8 cellular contexts compared by ENCODE assay signal in genomic region chr1:175000697-175001187, GRCh38. TPM values are rescaled to one million over a fixed set of nuclear protein-coding genes. Genes with fewer than 3 reads are reported as not detected.
DNase-seq lines count a peak whose midpoint lies in the region; ATAC-seq and TF ChIP-seq lines count a peak whose summit lies in the region.

No MANE protein-coding gene starts in this region.

- TF ChIP-seq CTCF in Panc1 (IDR thresholded peaks at IDR 0.05), result no peak
- TF ChIP-seq CTCF in esophagus squamous epithelium (IDR thresholded peaks at IDR 0.05), result no peak
- TF ChIP-seq CTCF in psoas muscle (IDR thresholded peaks at IDR 0.05), result no peak

- H3K4me1 ChIP-seq in Panc1 (ENCODE audit: control insufficient read depth, insufficient read depth, low read length) (peaks cover 23% of the 10 kb centered on the region), esophagus squamous epithelium (peaks cover 0 to 47% (median 12%) of the 10 kb centered on the region in 3 donors), psoas muscle (peaks cover 28% of the 10 kb centered on the region)

- DNase-seq in Panc1 (ENCODE audit: low read depth, low spot score) (no peak), esophagus squamous epithelium (lab: John Stamatoyannopoulos, UW) (no peak), psoas muscle (no peak), cortex of kidney (lab: John Stamatoyannopoulos, UW) (no peak), activated gamma-delta T cell treated with Interleukin-2 at 50 U/mL for 16 hours (no peak), SK-N-DZ (ENCODE audit: low spot score) (no peak)

- BruUV-seq in Panc1 (replicated peaks; lab: Mats Ljungman, UMichigan), result no TSS peak

- CTCF ChIA-PET in Panc1 (lab: Charles Lee), result no interaction called here

- H3K36me3 ChIP-seq in Panc1 (ENCODE audit: control insufficient read depth, insufficient read depth, low read length) (peaks cover 10% of the 10 kb centered on the region), esophagus squamous epithelium (peaks cover 0 to 8% (median 0%) of the 10 kb centered on the region in 3 donors), psoas muscle (ENCODE audit: insufficient read depth in 1 of 2, low read depth in 1 of 2) (peaks cover 0 to 15% of the 10 kb centered on the region in 2 donors)

- POLR2A ChIA-PET in Panc1 (lab: Charles Lee), result interaction anchor here (0.6 kb wide), 1 partner anchor 16 kb away, joined by 3 read pairs; no protein-coding TSS in a partner anchor

- H3K4me3 ChIP-seq in GM08714 (ENCODE audit: low read length), result peak overlapping the region; percentile 94
- peak overlapping the region; percentile 93 to 99 for H3K4me3 ChIP-seq in Panc1 (ENCODE audit: low read depth in 2 of 2, low read length in 2 of 2)
- peak overlapping the region; percentile 65 to 91 (median 88) for H3K4me3 ChIP-seq in esophagus squamous epithelium
- peak overlapping the region; percentile 89 for H3K4me3 ChIP-seq in psoas muscle

- H3K27ac ChIP-seq in Panc1 (ENCODE audit: low read length) (peak overlapping the region; percentile 97), esophagus squamous epithelium (peak overlapping the region; percentile 89 to 98 (median 96)), psoas muscle (peak overlapping the region; percentile 97)

- no peak for TF ChIP-seq POLR2A in esophagus squamous epithelium (IDR thresholded peaks at IDR 0.05)

- in situ Hi-C loops in Panc1 (cut with HindIII; ENCODE audit: low pct_unique_long_range_greater_than_20kb, low sequenced_read_pairs), result no loop called here

- intact Hi-C loops in Panc1 (cut with micrococcal nuclease; ENCODE audit: unreplicated experiment) (no loop called here), esophagus squamous epithelium (cut with DNase I) (no loop called here), psoas muscle (cut with DNase I) (no loop called here)

- H3K9me3 ChIP-seq in Panc1 (ENCODE audit: control insufficient read depth, insufficient read depth, low read depth, low read length) (no peaks in the 10 kb centered on the region), esophagus squamous epithelium (no peaks in the 10 kb centered on the region), psoas muscle (no peaks in the 10 kb centered on the region)

- H3K27me3 ChIP-seq in Panc1 (ENCODE audit: control insufficient read depth, insufficient read depth, low read length) (no peaks in the 10 kb centered on the region), esophagus squamous epithelium (no peaks in the 10 kb centered on the region), psoas muscle (ENCODE audit: insufficient read depth in 3 of 3, low read length in 2 of 3) (no peaks in the 10 kb centered on the region)

- no peak for ATAC-seq in Panc1
- no peak for ATAC-seq in psoas muscle
- no peak for ATAC-seq in GM19328 (IDR thresholded peaks at IDR 0.05; ENCODE audit: unreplicated experiment)

- 1 to 2% methylated on average over 5 of the region's 5 CpGs for WGBS in esophagus squamous epithelium, 2 donors
- 9 to 11% (median 11%) methylated on average over 5 of the region's 5 CpGs for WGBS in psoas muscle, 3 donors

RNA-seq across cellular contexts. Expression of gene CACYBP, which starts 1.0 kb away (rescaled TPM):
- total RNA-seq in Panc1 (2021; ENCODE audit: unreplicated experiment), result 137 TPM
- polyA plus RNA-seq in Panc1 (2012; ENCODE audit: insufficient read length), result 85.5 TPM
- 10 to 100 TPM; 66.9 to 92.5 (median 82.1) TPM for total RNA-seq in esophagus squamous epithelium
- total RNA-seq in psoas muscle, result 100 to 1,000 TPM in 1 of 4 donors, 10 to 100 TPM in 3; 69.4 to 113 (median 77.2) TPM
- 100 to 1,000 TPM in 2 of 3 donors, 10 to 100 TPM in 1; 94.3 to 260 (median 156) TPM for polyA plus RNA-seq in psoas muscle
- 284 and 312 TPM in 2 replicates for polyA plus RNA-seq in SK-N-DZ (2014; cell fraction: cytosol; rRNA removed)
- polyA plus RNA-seq in SK-N-DZ (2014; cell fraction: nucleus; rRNA removed), result 174 and 298 TPM in 2 replicates

RNA-seq across cellular contexts. Expression of gene MRPS14, which starts 22.5 kb away (rescaled TPM):
- total RNA-seq in Panc1 (2021; ENCODE audit: unreplicated experiment) (25.1 TPM), esophagus squamous epithelium (10 to 100 TPM in 3 of 4 donors, 1 to 10 TPM in 1; 8.6 to 18.1 (median 15.4) TPM), psoas muscle (10 to 100 TPM; 21.6 to 27.4 (median 24.3) TPM)
- 16.3 TPM for polyA plus RNA-seq in Panc1 (2012; ENCODE audit: insufficient read length)
- 10 to 100 TPM; 21.8 to 40.7 (median 29.6) TPM for polyA plus RNA-seq in psoas muscle
- 32.4 and 45.7 TPM in 2 replicates for polyA plus RNA-seq in SK-N-DZ (2014; cell fraction: cytosol; rRNA removed)
- 39.8 and 43.0 TPM in 2 replicates for polyA plus RNA-seq in SK-N-DZ (2014; cell fraction: nucleus; rRNA removed)
